In genomic region chr14:76706207-76706606, GRCh38 we compare ENCODE assay signal across 7 cellular contexts. TPM values are rescaled to one million over a fixed set of nuclear protein-coding genes. Genes with fewer than 3 reads are reported as not detected.
A peak's percentile ranks its signal among the peaks of the same experiment; 100 is the strongest.
DNase-seq lines count a peak whose midpoint lies in the region; ATAC-seq, FAIRE-seq and TF ChIP-seq lines count a peak whose summit lies in the region.
"Not testable (repeated sequence)": the region's sequence is repeated elsewhere in the genome, so short reads cannot be mapped to it uniquely, and the experiment has no call there.

No MANE protein-coding gene starts in this region.

- H3K9me3 ChIP-seq in Karpas-422 (ENCODE audit: low read length); PC-3 (ENCODE audit: low read length); K562 (replicated peaks; ENCODE audit: control insufficient read depth, insufficient read depth, low read depth, low read length); neuronal stem cell (replicated peaks in 1 of 2; ENCODE audit: control insufficient read depth in 2 of 2, insufficient read depth in 1 of 2, low read depth in 1 of 2, low read length in 2 of 2): not testable (repeated sequence)

- not testable (repeated sequence) for H3K4me2 ChIP-seq in Karpas-422 (ENCODE audit: low read depth, low read length, poor library complexity, severe bottlenecking); PC-3 (ENCODE audit: low read length); K562 (ENCODE audit: insufficient read depth, low read length); neuronal stem cell (ENCODE audit: insufficient read depth, low read length, poor library complexity, severe bottlenecking)

- not testable (repeated sequence) for H4K91ac ChIP-seq in neuronal stem cell (ENCODE audit: low read depth, low read length, poor library complexity)

- not testable (repeated sequence) for ATAC-seq in PC-3, WTC11, K562

- H3K4me3 ChIP-seq in Karpas-422 (ENCODE audit: low read length); PC-3 (ENCODE audit: low read length); K562; neuronal stem cell (ENCODE audit: low read length in 2 of 2): not testable (repeated sequence)

- not testable (repeated sequence) for TF ChIP-seq EP300 in K562 (IDR thresholded peaks at IDR 0.05; ENCODE audit: low read length)

- not testable (repeated sequence) for H2AK5ac ChIP-seq in neuronal stem cell (ENCODE audit: low read depth, low read length)

- H2AFZ ChIP-seq in Karpas-422 (ENCODE audit: low read length); PC-3 (ENCODE audit: low read length); K562 (ENCODE audit: low read depth, low read length): not testable (repeated sequence)
- peak overlapping the region; percentile 70 for H2AFZ ChIP-seq in neuronal stem cell (ENCODE audit: low read length)

- not testable (repeated sequence) for H3F3A ChIP-seq in PC-3 (ENCODE audit: low read length, unreplicated experiment)

- not testable (repeated sequence) for H4K20me1 ChIP-seq in Karpas-422 (ENCODE audit: insufficient read depth, low read depth, low read length); PC-3 (ENCODE audit: low read length); K562 (replicated peaks; ENCODE audit: control insufficient read depth, insufficient read depth, low read length)

- intact Hi-C loops in PC-3 (cut with micrococcal nuclease); K562 (cut with micrococcal nuclease): not testable (repeated sequence)

- not testable (repeated sequence) for H3K27me3 ChIP-seq in Karpas-422 (ENCODE audit: low read length); neuronal stem cell (ENCODE audit: control insufficient read depth in 3 of 3, insufficient read depth in 3 of 3, low read depth in 1 of 3, low read length in 3 of 3)
- peaks cover 27% of the 10 kb centered on the region; the same call in 1 of the 2 replicates for H3K27me3 ChIP-seq in PC-3 (ENCODE audit: low read length)
- peaks cover 3 to 31% of the 10 kb centered on the region in 2 experiments; a peak in 4 of 5 replicates for H3K27me3 ChIP-seq in K562 (ENCODE audit: control insufficient read depth in 2 of 2, insufficient read depth in 2 of 2, low read length in 2 of 2)

- not testable (repeated sequence) for H3K36me3 ChIP-seq in Karpas-422 (ENCODE audit: insufficient read depth, low read length); PC-3 (ENCODE audit: low read depth, low read length); K562 (ENCODE audit: control insufficient read depth, insufficient read depth, low read length); neuronal stem cell (replicated peaks in 1 of 2; ENCODE audit: control insufficient read depth in 2 of 2, insufficient read depth in 2 of 2, low read length in 2 of 2)

- H3K4me1 ChIP-seq in Karpas-422 (ENCODE audit: low read length); PC-3 (ENCODE audit: insufficient read depth, low read length); K562 (replicated peaks in 1 of 2; ENCODE audit: control insufficient read depth in 2 of 2, insufficient read depth in 2 of 2, low read length in 2 of 2); neuronal stem cell (ENCODE audit: control insufficient read depth in 2 of 2, insufficient read depth in 1 of 2, low read depth in 1 of 2, low read length in 2 of 2): not testable (repeated sequence)

- not testable (repeated sequence) for H3K9ac ChIP-seq in Karpas-422 (ENCODE audit: low read length); PC-3 (ENCODE audit: low read length); K562 (ENCODE audit: insufficient read depth in 1 of 2, low read depth in 2 of 2, low read length in 2 of 2); neuronal stem cell (ENCODE audit: low read depth, low read length, poor library complexity)

- peak; percentile 21 for DNase-seq in ELF-1 (ENCODE audit: low read depth, low spot score)
- DNase-seq in Karpas-422: peak; percentile 58
- DNase-seq in PC-3: peak; percentile 22
- not testable (repeated sequence) for DNase-seq in WTC11 (ENCODE audit: low spot score); K562 (ENCODE audit: extremely low read depth in 1 of 4, low spot score in 3 of 4); neuronal stem cell (ENCODE audit: low spot score)
- DNase-seq in islet precursor cell: peak; percentile 22

- CTCF ChIA-PET in PC-3 (lab: Charles Lee); K562 (lab: Yijun Ruan, JAX; ENCODE audit: low intra/inter-chr PET ratio): not testable (repeated sequence)
- CTCF ChIA-PET in WTC11 (lab: Charles Lee): interaction anchor here (1.7 to 8.8 kb wide), 2 partner anchors 78 to 106 kb away, joined by 3 to 124 read pairs; partner anchors contain the start of gene ANGEL1

- POLR2A ChIA-PET in PC-3 (lab: Charles Lee; ENCODE audit: unreplicated experiment); WTC11 (lab: Charles Lee); K562 (lab: Yijun Ruan, JAX): not testable (repeated sequence)

- BruUV-seq in PC-3 (replicated peaks; lab: Mats Ljungman, UMichigan); K562 (replicated peaks; lab: Mats Ljungman, UMichigan): not testable (repeated sequence)

- H3K18ac ChIP-seq in neuronal stem cell (ENCODE audit: low read length): not testable (repeated sequence)

- not testable (repeated sequence) for H3K79me1 ChIP-seq in neuronal stem cell (ENCODE audit: low read depth, low read length)

- H2BK12ac ChIP-seq in neuronal stem cell (ENCODE audit: low read length): not testable (repeated sequence)

- not testable (repeated sequence) for H3K4me3 Mint-ChIP-seq in WTC11

- not testable (repeated sequence) for TF ChIP-seq CTCF in PC-3 (conservative IDR thresholded peaks at IDR 0.05; ENCODE audit: low read depth, low read length); WTC11 (IDR thresholded peaks at IDR 0.05); K562 (IDR thresholded peaks at IDR 0.05 in 2 of 3, conservative IDR thresholded peaks at IDR 0.05 in 1 of 3; ENCODE audit: insufficient read depth in 2 of 3, low read depth in 1 of 3, low read length in 3 of 3)

- in situ Hi-C loops in K562 (cut with MboI): loop anchor here (25.0 kb wide), 1 partner anchor 356 kb away; no protein-coding TSS in a partner anchor

- not testable (repeated sequence) for H3K14ac ChIP-seq in neuronal stem cell (ENCODE audit: low read length)

- not testable (repeated sequence) for H3K36me3 Mint-ChIP-seq in WTC11

- not testable (repeated sequence) for H3K9me2 ChIP-seq in Karpas-422 (replicated peaks; ENCODE audit: insufficient read depth, low read length); PC-3 (replicated peaks; ENCODE audit: low read length)

- not testable (repeated sequence) for H3K4me1 Mint-ChIP-seq in WTC11

- not testable (repeated sequence) for H2BK5ac ChIP-seq in neuronal stem cell (ENCODE audit: low read length)

- WGBS in K562 (ENCODE audit: insufficient coverage, low coverage, missing lambda C conversion rate): 8% methylated on average over 2 of the region's 2 CpGs
- WGBS in neuronal stem cell (ENCODE audit: extremely low coverage in 2 of 2, insufficient read length in 2 of 2, insufficient replicate concordance in 1 of 2), 2 donors: no CpG with 5 or more reads among the region's 2 CpGs

- H3K79me2 ChIP-seq in Karpas-422 (ENCODE audit: low read length); PC-3 (ENCODE audit: low read length); K562 (ENCODE audit: control insufficient read depth, insufficient read depth, low read length): not testable (repeated sequence)

- H3K27me3 Mint-ChIP-seq in WTC11 (ENCODE audit: low read depth): not testable (repeated sequence)

- not testable (repeated sequence) for H2BK15ac ChIP-seq in neuronal stem cell (ENCODE audit: low read length)

- not testable (repeated sequence) for TF ChIP-seq RAD21 in K562 (CRISPR knock-in tag; conservative IDR thresholded peaks at IDR 0.05 in 1 of 2, IDR thresholded peaks at IDR 0.05 in 1 of 2)

- not testable (repeated sequence) for H3K9me1 ChIP-seq in K562 (ENCODE audit: control insufficient read depth, insufficient read depth, low read length)

- H2BK120ac ChIP-seq in neuronal stem cell (ENCODE audit: low read depth, low read length): not testable (repeated sequence)

- H3K9me3 Mint-ChIP-seq in WTC11: peaks cover 15% of the 10 kb centered on the region

- not testable (repeated sequence) for H3K23ac ChIP-seq in neuronal stem cell (ENCODE audit: low read depth, low read length, poor library complexity)

- H3K4ac ChIP-seq in neuronal stem cell (ENCODE audit: low read length): not testable (repeated sequence)

- not testable (repeated sequence) for H3K27ac ChIP-seq in Karpas-422 (ENCODE audit: low read length); PC-3 (ENCODE audit: low read length); K562 (ENCODE audit: extremely low read depth, low read depth, low read length); neuronal stem cell (replicated peaks; ENCODE audit: low read length)

- not testable (repeated sequence) for TF ChIP-seq POLR2A in K562 (conservative IDR thresholded peaks at IDR 0.05)

- FAIRE-seq in K562 (lab: Jason Lieb, UNC): not testable (repeated sequence)

- not testable (repeated sequence) for H4K8ac ChIP-seq in neuronal stem cell (ENCODE audit: low read depth, low read length)

- H3K27ac Mint-ChIP-seq in WTC11: not testable (repeated sequence)

RNA-seq across cellular contexts. Expression of gene VASH1, which starts 55.1 kb away (rescaled TPM):
- not detected in 2 replicates for total RNA-seq in Karpas-422 (2014; rRNA removed; shearing (Covaris generic); ENCODE audit: low replicate concordance)
- 1.3 and 1.8 TPM in 2 replicates for total RNA-seq in PC-3 (2014; rRNA removed)
- total RNA-seq in WTC11 (2021): 7.2 to 10.9 TPM (median 10.5 TPM) in 3 replicates
- 0.30 and 0.46 TPM in 2 replicates for total RNA-seq in K562 (2011; cell fraction: chromatin; rRNA removed; ENCODE audit: low replicate concordance)
- 0.67 TPM in 1 of 2 replicates, not detected in the other for total RNA-seq in K562 (2011; cell fraction: nucleolus; rRNA removed)
- total RNA-seq in K562 (2011; cell fraction: nucleoplasm; rRNA removed): 0.07 and 0.15 TPM in 2 replicates
- total RNA-seq in K562 (2014; rRNA removed): 0.05 and 0.16 TPM in 2 replicates
- 0.11 and 0.22 TPM in 2 replicates for total RNA-seq in K562 (2014; rRNA removed; fragmentation: Illumina TruSeq; extraction: Trizol)
- 0.11 and 0.25 TPM in 2 replicates for total RNA-seq in K562 (2015; rRNA removed; fragmentation: Illumina TruSeq; extraction: Trizol)
- total RNA-seq in K562 (2021): 0.16 and 0.27 TPM in 2 replicates
- polyA plus RNA-seq in K562 (2011; rRNA removed): 0.15 and 0.43 TPM in 2 replicates
- polyA plus RNA-seq in K562 (2011; cell fraction: cytosol; rRNA removed): 0.18 and 0.55 TPM in 2 replicates
- 0.74 and 1.3 TPM in 2 replicates for polyA plus RNA-seq in K562 (2011; cell fraction: nucleus; rRNA removed)
- polyA plus RNA-seq in K562 (2012): 0.46 and 0.48 TPM in 2 replicates
- polyA plus RNA-seq in K562 (2014; fragmentation: Illumina TruSeq; extraction: Trizol): 0.03 and 0.11 TPM in 2 replicates
- under 1 TPM in 1 of 2 experiments, not detected in 1; 0.01 TPM for polyA plus RNA-seq in K562 (2014; fragmentation: Nextera tagmentation; extraction: Ambion mirVana)
- polyA plus RNA-seq in K562 (2014; rRNA removed): 0.16 and 0.49 TPM in 2 replicates
- polyA minus RNA-seq in K562 (2011; rRNA and poly(A)+ RNA removed): 0.24 and 0.46 TPM in 2 replicates
- 0.73 and 0.76 TPM in 2 replicates for polyA minus RNA-seq in K562 (2011; cell fraction: cytosol; rRNA and poly(A)+ RNA removed)
- 0.33 and 0.40 TPM in 2 replicates for polyA minus RNA-seq in K562 (2011; cell fraction: nucleus; rRNA and poly(A)+ RNA removed)
- polyA plus RNA-seq in neuronal stem cell (2013, experiment 1 of 2): 29.4 TPM
- 30.2 TPM for polyA plus RNA-seq in neuronal stem cell (2013, experiment 2 of 2)
